1 cellular context compared by ENCODE assay signal in genomic region chr10:73871915-73872710, GRCh38.
TF ChIP-seq lines count a peak whose summit lies in the region.

No MANE protein-coding gene starts in this region.

TF ChIP-seq in K562, 482 proteins besides CTCF, POLR2A, EP300 and RAD21:
- TF ChIP-seq ZNF140 (CRISPR knock-in tag; IDR thresholded peaks at IDR 0.05) (no peak), FOXK1 (CRISPR knock-in tag; IDR thresholded peaks at IDR 0.05; ENCODE audit: borderline replicate concordance) (0 out of 2 replicates have a peak, but pooled peaks have one; percentile 32)
